Comparison of ENCODE assay signal across 22 cellular contexts in genomic region chr5:35339616-35340100, GRCh38.
DNase-seq lines count a peak whose midpoint lies in the region; ATAC-seq, FAIRE-seq and TF ChIP-seq lines count a peak whose summit lies in the region.
"Had no signal": no experiment of that assay in that cellular context is flagged by ENCODE, and none has a peak within 500 bp of the region (broad histone marks: within the 10 kb centered on the region; RNA-seq: fewer than 3 reads in every experiment).

No MANE protein-coding gene starts in this region.

- no peak overlapping the region for H4K8ac ChIP-seq in H1 (ENCODE audit: extremely low read depth, insufficient read depth, low read length)

- TF ChIP-seq CTCF in H1 (IDR thresholded peaks at IDR 0.05; ENCODE audit: control extremely low read depth in 1 of 3, insufficient read depth in 1 of 3, low read depth in 1 of 3, low read length in 3 of 3), result no peak
- no peak for TF ChIP-seq CTCF in keratinocyte (optimal IDR thresholded peaks at IDR 0.05 in 1 of 3, IDR thresholded peaks at IDR 0.05 in 1 of 3, conservative IDR thresholded peaks at IDR 0.05 in 1 of 3; ENCODE audit: extremely low read depth in 1 of 3, insufficient read depth in 2 of 3, low read length in 3 of 3)
- TF ChIP-seq CTCF in dorsolateral prefrontal cortex (IDR thresholded peaks at IDR 0.05 in 54 of 56, conservative IDR thresholded peaks at IDR 0.05 in 2 of 56; ENCODE audit: low read depth in 1 of 56, partially characterized antibody in 56 of 56), result no peak
- no peak for TF ChIP-seq CTCF in colonic mucosa (IDR thresholded peaks at IDR 0.05)

- H3K79me2 ChIP-seq in H1 (ENCODE audit: control insufficient read depth in 1 of 2, insufficient read depth in 2 of 2, low read length in 2 of 2), result no peaks in the 10 kb centered on the region
- no peaks in the 10 kb centered on the region for H3K79me2 ChIP-seq in keratinocyte (ENCODE audit: control insufficient read depth, insufficient read depth, low read length)

- CTCF ChIA-PET in H1 (lab: Charles Lee; ENCODE audit: partially characterized antibody), result interaction anchor here (0.7 to 1.4 kb wide), 4 partner anchors 97 to 259 kb away, joined by 3 to 5 read pairs (median 4); no protein-coding TSS in a partner anchor

- no peaks in the 10 kb centered on the region for H3K79me1 ChIP-seq in H1 (ENCODE audit: low read depth, low read length)

- ATAC-seq in HG02870 (IDR thresholded peaks at IDR 0.05; ENCODE audit: unreplicated experiment), result no peak
- ATAC-seq: CD8-positive, alpha-beta T cell; GM12878; HCT116 had no signal

- no peak overlapping the region for H2BK5ac ChIP-seq in H1 (ENCODE audit: low read depth, low read length)

- H3K9ac ChIP-seq in H1 (replicated peaks in 1 of 4; ENCODE audit: extremely low read depth in 1 of 4, low read depth in 3 of 4, low read length in 3 of 4), result no peak overlapping the region
- no peak overlapping the region for H3K9ac ChIP-seq in keratinocyte (ENCODE audit: control insufficient read depth, extremely low read depth, insufficient read depth, low read length)
- no peak overlapping the region for H3K9ac ChIP-seq in colonic mucosa (ENCODE audit: low read depth in 2 of 2, low read length in 2 of 2)
- H3K9ac ChIP-seq: BLaER1 had no signal

- no peak overlapping the region for H3K14ac ChIP-seq in H1 (ENCODE audit: insufficient read length)

- peak overlapping the region in 1 of 4 experiments; percentile 9; a peak in 1 of 8 replicates for H3K4me3 ChIP-seq in H1 (ENCODE audit: extremely low read depth in 1 of 4, insufficient read depth in 2 of 4, low read depth in 3 of 4, low read length in 4 of 4)
- H3K4me3 ChIP-seq in keratinocyte (ENCODE audit: control insufficient read depth in 2 of 3, extremely low read depth in 1 of 3, insufficient read depth in 2 of 3, low read depth in 1 of 3, low read length in 3 of 3), result no peak overlapping the region
- no peak overlapping the region for H3K4me3 ChIP-seq in dorsolateral prefrontal cortex
- no peak overlapping the region for H3K4me3 ChIP-seq in colonic mucosa
- H3K4me3 ChIP-seq: BLaER1, GM12878 had no signal

- no peak overlapping the region for H2BK12ac ChIP-seq in H1 (ENCODE audit: low read depth, low read length)

- H2AFZ ChIP-seq in H1 (ENCODE audit: low read length) (no peak overlapping the region), keratinocyte (ENCODE audit: control insufficient read depth, low read length) (no peak overlapping the region)

- H3K4me2 ChIP-seq in H1 (ENCODE audit: insufficient read depth in 1 of 2, low read depth in 2 of 2, low read length in 2 of 2) (no peak overlapping the region), keratinocyte (ENCODE audit: control insufficient read depth, extremely low read depth, insufficient read depth, low read depth, low read length) (no peak overlapping the region)
- H3K4me2 ChIP-seq: BLaER1 had no signal

- peak overlapping the region; percentile 1 for H4K91ac ChIP-seq in H1 (replicated peaks; ENCODE audit: insufficient read length, low read length)

- 89% methylated on average over 1 of the region's 1 CpG; no CpG with 5 or more reads in 1 of the 2 experiments for WGBS in H1 (ENCODE audit: extremely low coverage in 1 of 2, insufficient coverage in 1 of 2, insufficient read length in 1 of 2, insufficient replicate concordance in 2 of 2, low coverage in 1 of 2, low lambda C conversion rate in 2 of 2, missing lambda C conversion rate in 1 of 2), 2 experiments

- H2AK5ac ChIP-seq in H1 (ENCODE audit: low read depth, low read length), result no peak overlapping the region

- no peak for TF ChIP-seq RAD21 in H1 (IDR thresholded peaks at IDR 0.05 in 1 of 2, conservative IDR thresholded peaks at IDR 0.05 in 1 of 2; ENCODE audit: low read depth in 2 of 2, low read length in 2 of 2)

- peak overlapping the region; percentile 51 for H4K5ac ChIP-seq in H1 (ENCODE audit: insufficient read length, low read depth, low read length)

- FAIRE-seq in HTR-8/SVneo (lab: Jason Lieb, UNC) (peak; percentile 65), H1 (lab: Jason Lieb, UNC) (no peak), keratinocyte (lab: Jason Lieb, UNC) (peak; percentile 86), GM12892 (lab: Jason Lieb, UNC) (no peak)
- FAIRE-seq: A204.1, D721Med, GM12878, GM18507 had no signal

- DNase-seq in HTR-8/SVneo (ENCODE audit: insufficient read length, low spot score) (no peak), H1 (ENCODE audit: low read depth in 1 of 2, low spot score in 2 of 2) (no peak), keratinocyte (ENCODE audit: low read depth, low spot score) (no peak), GM12892 (ENCODE audit: insufficient read length) (no peak), dorsolateral prefrontal cortex (no peak), colonic mucosa (no peak)
- DNase-seq: CD4-positive, CD25-positive, alpha-beta regulatory T cell; CD8-positive, alpha-beta T cell; DMS 273 treated with DMSO at 0.1 percent for 48 hours; DMS79; EL; GDM1; GOT3; H7 had no signal

- POLR2A ChIA-PET in H1 (lab: Charles Lee; ENCODE audit: partially characterized antibody), result no interaction called here

- H3K4ac ChIP-seq in H1 (replicated peaks; ENCODE audit: insufficient read length, low read depth, low read length), result no peak overlapping the region

- H3K4me1 ChIP-seq in H1 (replicated peaks in 1 of 4; ENCODE audit: control insufficient read depth in 3 of 4, insufficient read depth in 4 of 4, low read length in 3 of 4), result peaks cover 8 to 25% (median 16%) of the 10 kb centered on the region in 4 experiments
- no peaks in the 10 kb centered on the region for H3K4me1 ChIP-seq in keratinocyte (ENCODE audit: control insufficient read depth, extremely low read depth, insufficient read depth, low read length)
- no peaks in the 10 kb centered on the region for H3K4me1 ChIP-seq in colonic mucosa
- H3K4me1 ChIP-seq: BLaER1 had no signal

- H2BK20ac ChIP-seq in H1 (ENCODE audit: low read length), result 0 out of 2 replicates have a peak overlapping the region, but pooled peaks have one; percentile 2

- H3K9me1 ChIP-seq in keratinocyte (ENCODE audit: control insufficient read depth, extremely low read depth, insufficient read depth, low read length), result no peaks in the 10 kb centered on the region

- intact Hi-C loops in dorsolateral prefrontal cortex (cut with DNase I) (no loop called here), colonic mucosa (cut with DNase I) (no loop called here)

- no peak for TF ChIP-seq EP300 in H1 (IDR thresholded peaks at IDR 0.05; ENCODE audit: borderline replicate concordance in 1 of 2, low read depth in 2 of 2, low read length in 2 of 2)

- no peak overlapping the region for H2BK120ac ChIP-seq in H1 (replicated peaks; ENCODE audit: low read depth, low read length)

- peak overlapping the region; percentile 34; the same call in 1 of the 2 replicates for H3K18ac ChIP-seq in H1 (ENCODE audit: extremely low read depth, low read length)

- no peak overlapping the region for H3K56ac ChIP-seq in H1 (replicated peaks; ENCODE audit: insufficient read length, low read depth, low read length)

- no peaks in the 10 kb centered on the region for H3K23me2 ChIP-seq in H1 (ENCODE audit: low read depth, low read length)

- H3K27ac ChIP-seq in H1 (ENCODE audit: low read depth, low read length), result no peak overlapping the region; the same call in 1 of the 2 replicates
- no peak overlapping the region for H3K27ac ChIP-seq in keratinocyte (ENCODE audit: control insufficient read depth, insufficient read depth, low read length)
- no peak overlapping the region for H3K27ac ChIP-seq in dorsolateral prefrontal cortex
- H3K27ac ChIP-seq in colonic mucosa, result no peak overlapping the region
- H3K27ac ChIP-seq: BLaER1, C4-2B had no signal

- H3K9me3 ChIP-seq in H1 (ENCODE audit: insufficient read depth in 2 of 2, low read depth in 1 of 2, low read length in 1 of 2) (peaks cover 9 to 10% of the 10 kb centered on the region in 2 experiments; a peak in 3 of 4 replicates), keratinocyte (ENCODE audit: control insufficient read depth, low read depth, low read length) (no peaks in the 10 kb centered on the region), colonic mucosa (no peaks in the 10 kb centered on the region)

- H3K27me3 ChIP-seq in H1 (replicated peaks in 1 of 4; ENCODE audit: control insufficient read depth in 3 of 4, extremely low read depth in 1 of 4, insufficient read depth in 3 of 4, low read length in 3 of 4) (no peaks in the 10 kb centered on the region), keratinocyte (ENCODE audit: control insufficient read depth, extremely low read depth, insufficient read depth, low read length) (no peaks in the 10 kb centered on the region), dorsolateral prefrontal cortex (peaks cover 0 to 8% (median 0%) of the 10 kb centered on the region in 45 donors), colonic mucosa (no peaks in the 10 kb centered on the region)
- H3K27me3 ChIP-seq: BLaER1 had no signal

- no peak overlapping the region for H2BK15ac ChIP-seq in H1 (ENCODE audit: low read length)

- TF ChIP-seq POLR2A in H1 (IDR thresholded peaks at IDR 0.05; ENCODE audit: control extremely low read depth in 1 of 2, low read depth in 2 of 2, low read length in 2 of 2) (no peak), GM12892 (IDR thresholded peaks at IDR 0.05; ENCODE audit: low read depth, low read length) (no peak)

- H4K20me1 ChIP-seq in H1 (replicated peaks in 1 of 2; ENCODE audit: control insufficient read depth in 1 of 2, insufficient read depth in 2 of 2, low read length in 2 of 2) (no peaks in the 10 kb centered on the region), keratinocyte (ENCODE audit: control insufficient read depth, extremely low read depth, insufficient read depth, low read length) (no peaks in the 10 kb centered on the region)
- H4K20me1 ChIP-seq: BLaER1 had no signal

- H3K36me3 ChIP-seq in H1 (ENCODE audit: control insufficient read depth in 2 of 4, insufficient read depth in 4 of 4, low read length in 3 of 4) (peaks cover 0 to 10% (median 3%) of the 10 kb centered on the region in 4 experiments; a peak in 1 of 8 replicates), keratinocyte (ENCODE audit: control insufficient read depth in 2 of 2, extremely low read depth in 1 of 2, insufficient read depth in 2 of 2, low read length in 2 of 2) (no peaks in the 10 kb centered on the region), colonic mucosa (no peaks in the 10 kb centered on the region)
- H3K36me3 ChIP-seq: BLaER1 had no signal

- dilution Hi-C loops in keratinocyte (cut with MboI; ENCODE audit: extremely low pct_ligation_motif_present, low sequenced_read_pairs), result no loop called here

- H3K23ac ChIP-seq in H1 (ENCODE audit: insufficient read length), result no peak overlapping the region

TF ChIP-seq in H1, 55 proteins besides CTCF, POLR2A, EP300 and RAD21 (continues in another document):
- TF ChIP-seq GABPA (IDR thresholded peaks at IDR 0.05; ENCODE audit: borderline replicate concordance, insufficient read depth, low read length) (no peak), SAP30 (IDR thresholded peaks at IDR 0.05; ENCODE audit: insufficient read depth, insufficient replicate concordance, low read length) (no peak), CEBPB (IDR thresholded peaks at IDR 0.05; ENCODE audit: low read depth, low read length) (no peak), NANOG (IDR thresholded peaks at IDR 0.05; ENCODE audit: insufficient read depth, low read depth, low read length, poor library complexity, severe bottlenecking) (no peak), HDAC6 (IDR thresholded peaks at IDR 0.05; ENCODE audit: low read depth, low read length) (no peak), YY1 (IDR thresholded peaks at IDR 0.05; ENCODE audit: low read depth, low read length) (no peak), POU5F1 (IDR thresholded peaks at IDR 0.05; ENCODE audit: low read depth, low read length) (no peak)
